Comparison of ENCODE assay signal across 17 cellular contexts in the genomic region with DNA sequence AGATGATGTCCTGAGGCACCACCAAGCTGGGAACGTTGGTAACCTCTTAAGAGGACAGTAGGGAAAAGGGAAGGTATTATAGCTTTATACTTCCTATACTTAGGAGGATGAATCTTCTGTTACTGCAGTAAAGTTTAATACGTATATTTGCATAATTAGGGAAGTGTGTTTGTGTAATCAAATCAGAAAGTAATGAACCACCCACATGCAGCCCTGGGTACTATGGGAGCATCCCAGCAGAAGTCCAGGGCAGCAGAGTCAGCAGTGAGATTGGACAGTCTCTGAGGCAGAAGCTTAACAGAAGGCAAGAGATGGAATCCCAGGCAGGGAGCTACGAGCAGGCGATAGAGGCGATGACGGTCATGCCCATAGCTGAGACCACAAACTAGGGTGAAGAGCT. TPM values are rescaled to one million over a fixed set of nuclear protein-coding genes. Genes with fewer than 3 reads are reported as not detected.
DNase-seq lines count a peak whose midpoint lies in the region; ATAC-seq and TF ChIP-seq lines count a peak whose summit lies in the region.
"Had no signal": no experiment of that assay in that cellular context is flagged by ENCODE, and none has a peak within 500 bp of the region (broad histone marks: within the 10 kb centered on the region; RNA-seq: fewer than 3 reads in every experiment).

No MANE protein-coding gene starts in this region.

- no peak overlapping the region for H4K8ac ChIP-seq in trophoblast cell (ENCODE audit: low read depth, low read length)

- H3K36me3 Mint-ChIP-seq in activated T-cell treated with anti-CD3 and anti-CD28 coated beads, Interleukin-2, amount 50 U/mL, for 24 hours (ENCODE audit: low read depth) = peaks cover 85% of the 10 kb centered on the region
- peaks cover 11% of the 10 kb centered on the region for H3K36me3 Mint-ChIP-seq in activated T-cell treated with anti-CD3 and anti-CD28 coated beads, Interleukin-2, amount 50 U/mL, for 4 hours (ENCODE audit: insufficient read depth)
- H3K36me3 Mint-ChIP-seq in CD4-positive, alpha-beta memory T cell = peaks cover 7 to 45% of the 10 kb centered on the region in 2 donors
- peaks cover 3% of the 10 kb centered on the region for H3K36me3 Mint-ChIP-seq in T-helper 17 cell (ENCODE audit: low read depth)

- H2AFZ ChIP-seq in trophoblast cell (ENCODE audit: insufficient read depth, low read length, poor library complexity) = no peak overlapping the region
- H2AFZ ChIP-seq: GM23248 had no signal

- H3K23ac ChIP-seq in trophoblast cell (ENCODE audit: low read length) = no peak overlapping the region

- DNase-seq in activated T-cell treated with anti-CD3 and anti-CD28 coated beads, Interleukin-2, amount 50 U/mL, for 24 hours = no peak
- DNase-seq in activated T-cell treated with anti-CD3 and anti-CD28 coated beads, Interleukin-2, amount 50 U/mL, for 4 hours = no peak
- DNase-seq in CD4-positive, alpha-beta memory T cell = no peak
- DNase-seq in T-helper 17 cell (no peak), trophoblast cell (no peak), NK-92 (lab: John Stamatoyannopoulos, UW; ENCODE audit: unreplicated experiment) (no peak), heart right ventricle (no peak), GM10248 (ENCODE audit: extremely low spot score) (no peak)
- DNase-seq: DMS79 treated with DMSO at 0.1 percent for 48 hours, GDM1, GM23248, KG1, NCI-H1092 treated with DMSO at 0.1 percent for 48 hours, NCI-H1694 treated with DMSO at 0.1 percent for 48 hours, NCI-H2171 treated with DMSO at 0.1 percent for 48 hours, SIG-M5 had no signal

- no peak overlapping the region for H4K12ac ChIP-seq in trophoblast cell (ENCODE audit: low read depth, low read length)

- peaks cover 60% of the 10 kb centered on the region for H3K4me1 Mint-ChIP-seq in activated T-cell treated with anti-CD3 and anti-CD28 coated beads, Interleukin-2, amount 50 U/mL, for 24 hours (ENCODE audit: low read depth)
- peaks cover 50% of the 10 kb centered on the region for H3K4me1 Mint-ChIP-seq in activated T-cell treated with anti-CD3 and anti-CD28 coated beads, Interleukin-2, amount 50 U/mL, for 4 hours (ENCODE audit: low read depth)
- peaks cover 42 to 64% (median 53%) of the 10 kb centered on the region in 4 donors for H3K4me1 Mint-ChIP-seq in CD4-positive, alpha-beta memory T cell
- peaks cover 25% of the 10 kb centered on the region for H3K4me1 Mint-ChIP-seq in T-helper 17 cell

- POLR2A ChIA-PET in CD4-positive, alpha-beta memory T cell (lab: Charles Lee; ENCODE audit: partially characterized antibody) = interaction anchor here (1.0 to 1.4 kb wide), 2 partner anchors 13 to 56 kb away, joined by 3 to 8 read pairs; a partner anchor contains a TSS
- POLR2A ChIA-PET in GM10248 (lab: Yijun Ruan, JAX) = interaction anchor here (1.1 kb wide), 1 partner anchor 13 kb away, joined by 3 read pairs; a partner anchor contains a TSS

- H3K4me3 Mint-ChIP-seq in activated T-cell treated with anti-CD3 and anti-CD28 coated beads, Interleukin-2, amount 50 U/mL, for 24 hours = no peak overlapping the region
- H3K4me3 Mint-ChIP-seq in activated T-cell treated with anti-CD3 and anti-CD28 coated beads, Interleukin-2, amount 50 U/mL, for 4 hours = no peak overlapping the region
- peak overlapping the region in 1 of 8 donors; percentile 11 for H3K4me3 Mint-ChIP-seq in CD4-positive, alpha-beta memory T cell
- no peak overlapping the region for H3K4me3 Mint-ChIP-seq in T-helper 17 cell

- no peak overlapping the region for H3K14ac ChIP-seq in trophoblast cell (ENCODE audit: low read length)

- TF ChIP-seq CTCF in heart right ventricle (IDR thresholded peaks at IDR 0.05) (no peak), GM10248 (IDR thresholded peaks at IDR 0.05; ENCODE audit: control extremely low read depth, extremely low read depth, low read depth, missing control alignments) (no peak)

- no peak overlapping the region for H3K4me2 ChIP-seq in trophoblast cell (ENCODE audit: low read length)

- intact Hi-C loops in CD4-positive, alpha-beta memory T cell (cut with micrococcal nuclease) = no loop called here
- intact Hi-C loops in heart right ventricle (cut with DNase I) = no loop called here

- H3K36me3 ChIP-seq in CD4-positive, alpha-beta memory T cell (ENCODE audit: insufficient read depth, low read length) = peaks cover 11% of the 10 kb centered on the region
- peaks cover 5 to 13% of the 10 kb centered on the region in 2 experiments for H3K36me3 ChIP-seq in trophoblast cell (ENCODE audit: control insufficient read depth in 1 of 2, insufficient read depth in 2 of 2, low read length in 2 of 2)
- peaks cover 0 to 22% (median 0%) of the 10 kb centered on the region in 9 donors for H3K36me3 ChIP-seq in heart right ventricle

- no peaks in the 10 kb centered on the region for H3K27me3 Mint-ChIP-seq in activated T-cell treated with anti-CD3 and anti-CD28 coated beads, Interleukin-2, amount 50 U/mL, for 24 hours
- H3K27me3 Mint-ChIP-seq in activated T-cell treated with anti-CD3 and anti-CD28 coated beads, Interleukin-2, amount 50 U/mL, for 4 hours (ENCODE audit: low read depth) = no peaks in the 10 kb centered on the region
- H3K27me3 Mint-ChIP-seq in CD4-positive, alpha-beta memory T cell = no peaks in the 10 kb centered on the region
- H3K27me3 Mint-ChIP-seq in T-helper 17 cell = no peaks in the 10 kb centered on the region

- H3K4me1 ChIP-seq in CD4-positive, alpha-beta memory T cell (ENCODE audit: insufficient read depth, low read length) = peaks cover 65% of the 10 kb centered on the region
- H3K4me1 ChIP-seq in trophoblast cell (ENCODE audit: control insufficient read depth in 1 of 2, insufficient read depth in 2 of 2, low read length in 2 of 2) = peaks cover 0 to 3% of the 10 kb centered on the region in 2 experiments
- peaks cover 10 to 54% (median 35%) of the 10 kb centered on the region in 9 donors for H3K4me1 ChIP-seq in heart right ventricle

- CTCF ChIA-PET in CD4-positive, alpha-beta memory T cell (lab: Charles Lee; ENCODE audit: partially characterized antibody) = no interaction called here
- CTCF ChIA-PET in GM10248 (lab: Yijun Ruan, JAX) = interaction anchor here (1.1 to 1.5 kb wide), 3 partner anchors 10 to 169 kb away, joined by 3 to 8 read pairs (median 3); no protein-coding TSS in a partner anchor

- H2AK5ac ChIP-seq in trophoblast cell (ENCODE audit: low read length) = no peak overlapping the region

- H3K9me3 Mint-ChIP-seq in activated T-cell treated with anti-CD3 and anti-CD28 coated beads, Interleukin-2, amount 50 U/mL, for 24 hours = no peaks in the 10 kb centered on the region
- H3K9me3 Mint-ChIP-seq in activated T-cell treated with anti-CD3 and anti-CD28 coated beads, Interleukin-2, amount 50 U/mL, for 4 hours = no peaks in the 10 kb centered on the region
- H3K9me3 Mint-ChIP-seq in CD4-positive, alpha-beta memory T cell = peaks cover 0 to 1% (median 0%) of the 10 kb centered on the region in 8 donors

- no peak overlapping the region for H2BK120ac ChIP-seq in trophoblast cell (ENCODE audit: insufficient read depth, low read length, poor library complexity)

- H3K4ac ChIP-seq in trophoblast cell (ENCODE audit: low read depth, low read length) = peak overlapping the region; percentile 47

- no peak overlapping the region for H3K9ac ChIP-seq in trophoblast cell (ENCODE audit: low read length)
- H3K9ac ChIP-seq: GM23248 had no signal

- peaks cover 12% of the 10 kb centered on the region for H3K79me2 ChIP-seq in trophoblast cell (ENCODE audit: control insufficient read depth, insufficient read depth, low read length, poor library complexity)

- no peaks in the 10 kb centered on the region for H3K79me1 ChIP-seq in trophoblast cell (ENCODE audit: low read length)

- no peaks in the 10 kb centered on the region for H3K9me3 ChIP-seq in CD4-positive, alpha-beta memory T cell (ENCODE audit: control insufficient read depth in 1 of 2, low read length in 2 of 2)
- H3K9me3 ChIP-seq in T-helper 17 cell (ENCODE audit: control insufficient read depth, low read length, poor library complexity, severe bottlenecking) (no peaks in the 10 kb centered on the region), trophoblast cell (ENCODE audit: insufficient read depth, low read depth, low read length) (no peaks in the 10 kb centered on the region), heart right ventricle (no peaks in the 10 kb centered on the region)

- H3K27ac Mint-ChIP-seq in activated T-cell treated with anti-CD3 and anti-CD28 coated beads, Interleukin-2, amount 50 U/mL, for 24 hours = peak overlapping the region; percentile 45
- peak overlapping the region in 5 of 7 donors; percentile 3 to 71 (median 22) for H3K27ac Mint-ChIP-seq in CD4-positive, alpha-beta memory T cell
- peak overlapping the region; percentile 68 for H3K27ac Mint-ChIP-seq in T-helper 17 cell

- H3K27me3 ChIP-seq in CD4-positive, alpha-beta memory T cell (ENCODE audit: insufficient read depth, low read length) = no peaks in the 10 kb centered on the region
- H3K27me3 ChIP-seq in trophoblast cell (ENCODE audit: insufficient read depth, low read length) (no peaks in the 10 kb centered on the region), heart right ventricle (no peaks in the 10 kb centered on the region)

- H4K91ac ChIP-seq in trophoblast cell (ENCODE audit: low read depth, low read length) = no peak overlapping the region

- ATAC-seq in activated T-cell treated with anti-CD3 and anti-CD28 coated beads, Interleukin-2, amount 50 U/mL, for 4 hours = no peak
- ATAC-seq in T-helper 17 cell = no peak
- ATAC-seq in heart right ventricle = no peak

- no CpG with 5 or more reads among the region's 6 CpGs for WGBS in trophoblast cell (ENCODE audit: extremely low coverage, insufficient coverage, insufficient read length)
- WGBS in heart right ventricle, 2 donors = 80 to 85% methylated on average over 6 of the region's 6 CpGs

- no peak overlapping the region for H3K4me3 ChIP-seq in CD4-positive, alpha-beta memory T cell (ENCODE audit: low read length in 2 of 2)
- H3K4me3 ChIP-seq in trophoblast cell (ENCODE audit: low read depth, low read length) (no peak overlapping the region), heart right ventricle (no peak overlapping the region)
- H3K4me3 ChIP-seq: GM23248 had no signal

- H2BK12ac ChIP-seq in trophoblast cell (ENCODE audit: low read length) = no peak overlapping the region

- no peak overlapping the region for H2BK5ac ChIP-seq in trophoblast cell (ENCODE audit: low read depth, low read length, poor library complexity)

- H3K27ac ChIP-seq in CD4-positive, alpha-beta memory T cell (ENCODE audit: low read depth, low read length) = no peak overlapping the region
- H3K27ac ChIP-seq in trophoblast cell (ENCODE audit: low read depth, low read length) (no peak overlapping the region), heart right ventricle (no peak overlapping the region)
- H3K27ac ChIP-seq: C4-2B, GM23248 had no signal

- H3K18ac ChIP-seq in trophoblast cell (ENCODE audit: low read length) = no peak overlapping the region

RNA-seq across cellular contexts. Expression of a gene that starts 12.5 kb away (rescaled TPM):
- total RNA-seq in activated T-cell treated with anti-CD3 and anti-CD28 coated beads, Interleukin-2, amount 50 U/mL, for 4 hours = 100 to 1,000 TPM; 169 to 191 (median 186) TPM
- 100 to 1,000 TPM; 202 to 211 TPM for total RNA-seq in CD4-positive, alpha-beta memory T cell
- polyA plus RNA-seq in CD4-positive, alpha-beta memory T cell = 100 to 1,000 TPM in 1 of 2 donors, 10 to 100 TPM in 1; 14.6 to 117 TPM
- total RNA-seq in T-helper 17 cell (100 to 1,000 TPM; 173 to 183 TPM), heart right ventricle (10 to 100 TPM; 44.0 to 72.5 (median 50.2) TPM)
- polyA plus RNA-seq in trophoblast cell (2013) = 75.5 and 76.6 TPM in 2 replicates
- polyA plus RNA-seq in heart right ventricle = 10 to 100 TPM; 42.8 to 59.6 TPM

RNA-seq across cellular contexts. Expression of a gene that starts 12.9 kb away (rescaled TPM):
- total RNA-seq in activated T-cell treated with anti-CD3 and anti-CD28 coated beads, Interleukin-2, amount 50 U/mL, for 4 hours = 100 to 1,000 TPM; 113 to 117 (median 113) TPM
- total RNA-seq in CD4-positive, alpha-beta memory T cell = 100 to 1,000 TPM; 257 to 263 TPM
- polyA plus RNA-seq in CD4-positive, alpha-beta memory T cell = 10 to 100 TPM; 16.6 to 65.4 TPM
- total RNA-seq in T-helper 17 cell (100 to 1,000 TPM; 241 to 255 TPM), heart right ventricle (10 to 100 TPM; 34.4 to 70.4 (median 45.9) TPM)
- 31.8 and 32.5 TPM in 2 replicates for polyA plus RNA-seq in trophoblast cell (2013)
- polyA plus RNA-seq in heart right ventricle = 10 to 100 TPM; 30.8 to 80.3 TPM

RNA-seq across cellular contexts. Expression of a gene that starts 44.9 kb away (rescaled TPM):
- 100 to 1,000 TPM in 2 of 3 donors, 10 to 100 TPM in 1; 90.0 to 107 (median 103) TPM for total RNA-seq in activated T-cell treated with anti-CD3 and anti-CD28 coated beads, Interleukin-2, amount 50 U/mL, for 4 hours
- 10 to 100 TPM; 40.5 to 41.1 TPM for total RNA-seq in CD4-positive, alpha-beta memory T cell
- polyA plus RNA-seq in CD4-positive, alpha-beta memory T cell = 100 to 1,000 TPM; 114 TPM
- 10 to 100 TPM; 26.9 to 27.9 TPM for total RNA-seq in T-helper 17 cell
- polyA plus RNA-seq in trophoblast cell (2013) = 31.3 and 32.4 TPM in 2 replicates
- 100 to 1,000 TPM; 122 to 173 (median 133) TPM for total RNA-seq in heart right ventricle
- polyA plus RNA-seq in heart right ventricle = 100 to 1,000 TPM; 263 to 658 TPM

RNA-seq across cellular contexts. Expression of a gene that starts 45.4 kb away (rescaled TPM):
- 1 to 10 TPM; 2.6 to 2.7 (median 2.7) TPM for total RNA-seq in activated T-cell treated with anti-CD3 and anti-CD28 coated beads, Interleukin-2, amount 50 U/mL, for 4 hours
- 1 to 10 TPM; 3.5 to 4.8 TPM for total RNA-seq in CD4-positive, alpha-beta memory T cell
- 1 to 10 TPM; 2.9 to 4.3 TPM for polyA plus RNA-seq in CD4-positive, alpha-beta memory T cell
- 1 to 10 TPM; 1.4 to 3.1 TPM for total RNA-seq in T-helper 17 cell
- polyA plus RNA-seq in trophoblast cell (2013) = 8.4 and 8.7 TPM in 2 replicates
- 1 to 10 TPM; 3.3 to 7.6 (median 4.2) TPM for total RNA-seq in heart right ventricle
- polyA plus RNA-seq in heart right ventricle = 10 to 100 TPM in 1 of 2 donors, 1 to 10 TPM in 1; 6.3 to 13.2 TPM

RNA-seq across cellular contexts. Expression of a gene that starts 54.7 kb away (rescaled TPM):
- 1,000 to 10,000 TPM; 1,683 to 1,753 (median 1,705) TPM for total RNA-seq in activated T-cell treated with anti-CD3 and anti-CD28 coated beads, Interleukin-2, amount 50 U/mL, for 4 hours
- total RNA-seq in CD4-positive, alpha-beta memory T cell = 1,000 to 10,000 TPM; 1,675 to 1,762 TPM
- polyA plus RNA-seq in CD4-positive, alpha-beta memory T cell = 1,000 to 10,000 TPM; 1,862 to 2,485 TPM
- total RNA-seq in T-helper 17 cell = 1,000 to 10,000 TPM in 1 of 2 donors, 100 to 1,000 TPM in 1; 811 to 1,376 TPM
- 1,527 and 1,530 TPM in 2 replicates for polyA plus RNA-seq in trophoblast cell (2013)
- 100 to 1,000 TPM; 270 to 463 (median 322) TPM for total RNA-seq in heart right ventricle
- polyA plus RNA-seq in heart right ventricle = 1,000 to 10,000 TPM in 1 of 2 donors, 100 to 1,000 TPM in 1; 980 to 1,152 TPM
